ENCODE assay signal across 8 cellular contexts in the genomic region with DNA sequence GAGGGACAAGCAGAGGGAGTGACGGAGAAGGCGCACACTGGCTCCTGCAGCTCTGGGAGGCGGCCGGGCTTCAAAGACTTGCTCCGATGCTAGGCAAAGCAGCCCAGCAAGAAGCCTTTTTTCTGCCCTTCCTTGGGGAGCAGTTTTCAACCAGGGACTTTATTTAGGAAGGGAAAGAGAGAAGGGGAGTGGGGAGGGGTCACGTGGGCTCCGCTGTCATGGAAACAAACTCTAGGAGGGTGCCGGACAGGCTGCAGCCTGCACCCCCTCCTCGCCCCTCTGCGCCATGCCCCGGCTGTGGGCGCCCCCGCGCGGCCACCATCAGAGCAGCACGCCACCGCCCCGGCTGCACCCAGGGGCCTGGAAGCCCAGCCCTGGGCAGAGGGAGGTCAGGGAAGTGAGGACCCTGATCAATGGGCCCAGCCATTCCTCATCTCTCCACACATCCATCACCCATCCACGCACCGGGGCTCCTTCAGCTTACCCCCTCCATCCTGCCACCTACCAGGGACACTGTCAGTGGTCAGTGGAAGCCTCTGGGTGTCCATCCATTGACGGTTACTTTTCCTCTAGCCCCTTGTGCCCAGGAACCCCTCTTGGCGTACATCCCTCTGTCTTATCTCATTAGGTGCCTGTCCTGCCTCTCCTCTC.
DNase-seq lines count a peak whose midpoint lies in the region; ATAC-seq, FAIRE-seq and TF ChIP-seq lines count a peak whose summit lies in the region.

No MANE protein-coding gene starts in this region.

- no peak overlapping the region for H3K56ac ChIP-seq in H9 (ENCODE audit: insufficient read length, low read depth, low read length)

- no peak overlapping the region for H3T11ph ChIP-seq in H9 (ENCODE audit: low read length)

- H2BK5ac ChIP-seq in H9 (ENCODE audit: insufficient read length, low read length), result no peak overlapping the region

- no peak overlapping the region for H3K23ac ChIP-seq in H9 (ENCODE audit: insufficient read length, low read depth, low read length)

- no peak overlapping the region for H4K8ac ChIP-seq in H9 (replicated peaks; ENCODE audit: insufficient read length, low read depth, low read length)

- H2BK20ac ChIP-seq in H9 (ENCODE audit: low read depth, low read length, poor library complexity, severe bottlenecking), result no peak overlapping the region

- peaks cover 16 to 32% of the 10 kb centered on the region in 2 experiments for H3K4me1 Mint-ChIP-seq in H9

- no peak overlapping the region for H2BK120ac ChIP-seq in H9 (ENCODE audit: low read depth, low read length, poor library complexity, severe bottlenecking)

- H2AFZ ChIP-seq in H9 (ENCODE audit: low read length), result no peak overlapping the region

- no peaks in the 10 kb centered on the region for H3K9me3 ChIP-seq in H9 (ENCODE audit: control insufficient read depth, low read depth, low read length)

- no peak overlapping the region for H2BK15ac ChIP-seq in H9 (ENCODE audit: low read depth, low read length)

- no peak overlapping the region for H3K18ac ChIP-seq in H9 (ENCODE audit: insufficient read length, low read depth, low read length)

- no peak overlapping the region; the same call in 1 of the 2 replicates for H3K14ac ChIP-seq in H9 (ENCODE audit: insufficient read depth, low read length)

- peak overlapping the region; percentile 77 for H3K4me2 ChIP-seq in H9 (ENCODE audit: insufficient read depth, insufficient read length, low read length)

- peaks cover 3% of the 10 kb centered on the region; the same call in 1 of the 2 replicates for H3K27me3 ChIP-seq in H9 (ENCODE audit: insufficient read depth, low read length)

- no peak overlapping the region for H3K9ac ChIP-seq in H9 (ENCODE audit: extremely low read depth, insufficient read length, low read length)

- ATAC-seq in GM18870 (IDR thresholded peaks at IDR 0.05; ENCODE audit: unreplicated experiment), result no peak

- H2AK5ac ChIP-seq in H9 (ENCODE audit: insufficient read length, low read length), result no peak overlapping the region

- no peaks in the 10 kb centered on the region for H4K20me1 ChIP-seq in H9 (ENCODE audit: control insufficient read depth, insufficient read depth, insufficient read length)

- H3K36me3 Mint-ChIP-seq in H9 (ENCODE audit: insufficient read depth in 1 of 3, low read depth in 3 of 3), result no peaks in the 10 kb centered on the region

- peak overlapping the region in 1 of 3 experiments; percentile 58; a peak in 1 of 7 replicates for H3K27ac Mint-ChIP-seq in H9

- H3K79me1 ChIP-seq in H9 (ENCODE audit: insufficient read depth, low read depth, low read length, poor library complexity, severe bottlenecking), result no peaks in the 10 kb centered on the region

- H3K27ac ChIP-seq in H9 (ENCODE audit: insufficient read length, low read depth, low read length) (no peak overlapping the region), coronary artery (peak overlapping the region in 1 of 2 donors; percentile 0)

- no peak for FAIRE-seq in D721Med (lab: Jason Lieb, UNC)

- peaks cover 10% of the 10 kb centered on the region for H3K23me2 ChIP-seq in H9 (ENCODE audit: insufficient read length, low read depth, low read length, poor library complexity, severe bottlenecking)

- H3K4me3 Mint-ChIP-seq in H9, result peak overlapping the region; percentile 70 to 83

- no peaks in the 10 kb centered on the region for H3K79me2 ChIP-seq in H9 (ENCODE audit: insufficient read depth, low read length)

- no peak overlapping the region for H2BK12ac ChIP-seq in H9 (ENCODE audit: insufficient read length, low read depth, low read length)

- no peak overlapping the region for H4K5ac ChIP-seq in H9 (ENCODE audit: insufficient read length, low read depth, low read length)

- H3K27me3 Mint-ChIP-seq in H9 (ENCODE audit: low read depth), result peaks cover 34% of the 10 kb centered on the region

- H3K4me1 ChIP-seq in H9 (ENCODE audit: insufficient read depth, low read length), result no peaks in the 10 kb centered on the region; the same call in 1 of the 2 replicates

- no peaks in the 10 kb centered on the region for H3K9me3 Mint-ChIP-seq in H9

- no peak overlapping the region for H3K4ac ChIP-seq in H9 (ENCODE audit: low read depth, low read length)

- whole genome bisulfite sequencing in H9 (ENCODE audit: extremely low coverage, insufficient read length, low lambda C conversion rate), result no CpG with 5 or more reads among the region's 22 CpGs

- DNase-seq in D721Med (ENCODE audit: insufficient read length, low spot score) (peak; percentile 80), H9 (peak; percentile 80), NCI-H2171 (lab: John Stamatoyannopoulos, UW) (peak; percentile 70), coronary artery (ENCODE audit: low spot score) (peak; percentile 76), medulla oblongata (ENCODE audit: extremely low spot score) (peak; percentile 75)
- DNase-seq in activated CD4-positive, alpha-beta T cell treated with anti-CD3 and anti-CD28 coated beads, Interleukin-2, amount 50 U/mL, for 1 hour, result peak; percentile 71
- DNase-seq in stimulated activated CD8-positive, alpha-beta memory T cell treated with anti-CD3 and anti-CD28 coated beads, Interleukin-15, amount 100 ng/mL, for 1 hour (ENCODE audit: low read depth), result peak; percentile 54

- TF ChIP-seq CTCF in D721Med (IDR thresholded peaks at IDR 0.05; ENCODE audit: insufficient read depth, missing control alignments) (peak; percentile 69), H9 (conservative IDR thresholded peaks at IDR 0.05) (peak; percentile 93), coronary artery (IDR thresholded peaks at IDR 0.05) (peak; percentile 77)

- peak overlapping the region; percentile 70 for H3K4me3 ChIP-seq in coronary artery

- no peak overlapping the region for H4K91ac ChIP-seq in H9 (ENCODE audit: insufficient read length, low read depth, low read length)
